1 cellular context compared by ENCODE assay signal in the genomic region with DNA sequence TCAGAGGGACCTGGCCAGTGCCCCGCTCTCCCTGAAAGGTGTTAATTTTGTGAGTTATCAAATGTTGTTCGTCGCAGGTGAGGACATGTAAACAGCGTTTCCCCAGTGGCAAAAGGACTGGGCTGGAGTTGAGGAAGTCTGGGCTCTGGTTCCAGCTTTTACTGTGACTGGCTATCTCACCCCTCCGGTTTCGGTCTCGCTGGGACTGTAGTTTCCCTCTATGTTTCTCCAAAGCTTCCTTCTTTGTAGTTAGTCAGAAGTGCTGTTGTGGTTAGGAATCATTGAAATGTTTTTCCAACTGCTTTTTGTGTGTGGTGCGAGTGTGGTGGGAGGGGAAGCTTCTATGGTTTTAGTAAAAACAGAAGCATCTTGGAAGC.
TF ChIP-seq lines count a peak whose summit lies in the region.

No MANE protein-coding gene starts in this region.

TF ChIP-seq in IMR-90, 13 proteins besides CTCF, POLR2A, EP300 and RAD21 (continued from another document):
- TF ChIP-seq, protein P1, sequence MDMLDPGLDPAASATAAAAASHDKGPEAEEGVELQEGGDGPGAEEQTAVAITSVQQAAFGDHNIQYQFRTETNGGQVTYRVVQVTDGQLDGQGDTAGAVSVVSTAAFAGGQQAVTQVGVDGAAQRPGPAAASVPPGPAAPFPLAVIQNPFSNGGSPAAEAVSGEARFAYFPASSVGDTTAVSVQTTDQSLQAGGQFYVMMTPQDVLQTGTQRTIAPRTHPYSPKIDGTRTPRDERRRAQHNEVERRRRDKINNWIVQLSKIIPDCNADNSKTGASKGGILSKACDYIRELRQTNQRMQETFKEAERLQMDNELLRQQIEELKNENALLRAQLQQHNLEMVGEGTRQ (IDR thresholded peaks at IDR 0.05; ENCODE audit: low read depth, low read length): no peak
- TF ChIP-seq RCOR1 (IDR thresholded peaks at IDR 0.05; ENCODE audit: insufficient replicate concordance, low read length) (no peak), BHLHE40 (IDR thresholded peaks at IDR 0.05; ENCODE audit: low read depth, low read length) (no peak), FOS (IDR thresholded peaks at IDR 0.05; ENCODE audit: low read depth, low read length) (no peak), SMC3 (IDR thresholded peaks at IDR 0.05; ENCODE audit: low read depth, low read length) (no peak), RFX5 (IDR thresholded peaks at IDR 0.05; ENCODE audit: low read depth, low read length) (no peak), MAFK (IDR thresholded peaks at IDR 0.05; ENCODE audit: low read depth, low read length) (no peak), CEBPB (IDR thresholded peaks at IDR 0.05; ENCODE audit: low read depth, low read length) (no peak), MXI1 (IDR thresholded peaks at IDR 0.05; ENCODE audit: borderline replicate concordance, low read depth, low read length) (no peak)
- TF ChIP-seq, protein P2, sequence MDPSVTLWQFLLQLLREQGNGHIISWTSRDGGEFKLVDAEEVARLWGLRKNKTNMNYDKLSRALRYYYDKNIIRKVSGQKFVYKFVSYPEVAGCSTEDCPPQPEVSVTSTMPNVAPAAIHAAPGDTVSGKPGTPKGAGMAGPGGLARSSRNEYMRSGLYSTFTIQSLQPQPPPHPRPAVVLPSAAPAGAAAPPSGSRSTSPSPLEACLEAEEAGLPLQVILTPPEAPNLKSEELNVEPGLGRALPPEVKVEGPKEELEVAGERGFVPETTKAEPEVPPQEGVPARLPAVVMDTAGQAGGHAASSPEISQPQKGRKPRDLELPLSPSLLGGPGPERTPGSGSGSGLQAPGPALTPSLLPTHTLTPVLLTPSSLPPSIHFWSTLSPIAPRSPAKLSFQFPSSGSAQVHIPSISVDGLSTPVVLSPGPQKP (IDR thresholded peaks at IDR 0.05; ENCODE audit: borderline replicate concordance, low read depth, low read length): no peak
